1 cellular context compared by ENCODE assay signal in the genomic region with DNA sequence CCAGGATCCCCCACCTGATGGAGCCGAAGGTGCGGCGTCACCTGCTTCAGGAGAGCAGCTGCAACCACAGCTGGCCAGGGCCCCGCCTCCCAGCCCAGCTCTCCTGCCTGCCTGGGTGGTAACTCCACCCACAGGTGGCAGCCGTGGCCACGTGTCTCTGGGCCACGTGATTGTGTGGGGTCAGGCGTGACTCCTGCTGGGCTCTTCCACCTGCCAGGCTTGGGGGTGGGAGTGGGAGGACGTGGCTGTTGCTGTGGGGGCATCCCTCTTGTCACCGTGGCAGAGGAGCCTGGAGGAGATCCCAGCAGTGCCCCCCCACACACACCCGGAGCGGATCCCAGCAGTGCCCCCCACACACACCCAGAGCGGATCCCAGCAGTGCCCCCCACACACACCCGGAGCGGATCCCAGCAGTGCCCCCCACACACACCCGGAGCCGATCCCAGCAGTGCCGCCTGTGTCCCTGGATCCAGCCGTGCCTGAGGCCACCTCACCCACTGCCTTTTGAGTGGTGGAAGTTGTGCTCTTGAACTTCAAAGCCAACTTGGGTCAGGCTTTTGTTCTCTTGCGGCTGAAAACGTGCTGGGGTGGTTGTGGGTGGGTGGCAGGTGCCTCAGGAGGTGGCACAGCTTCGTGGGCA.
A peak's percentile ranks its signal among the peaks of the same experiment; 100 is the strongest.
TF ChIP-seq lines count a peak whose summit lies in the region.

No MANE protein-coding gene starts in this region.

TF ChIP-seq in H1, 55 proteins besides CTCF, POLR2A, EP300 and RAD21:
- TF ChIP-seq POU5F1 (IDR thresholded peaks at IDR 0.05; ENCODE audit: low read depth, low read length) (no peak), RFX5 (IDR thresholded peaks at IDR 0.05; ENCODE audit: borderline replicate concordance, low read depth, low read length) (no peak), CBX5 (IDR thresholded peaks at IDR 0.05; ENCODE audit: low read depth, low read length) (no peak), KDM4A (IDR thresholded peaks at IDR 0.05; ENCODE audit: low read depth, low read length, severe bottlenecking) (no peak), NANOG (IDR thresholded peaks at IDR 0.05; ENCODE audit: insufficient read depth, low read depth, low read length, poor library complexity, severe bottlenecking) (no peak), JUND (IDR thresholded peaks at IDR 0.05; ENCODE audit: low read length) (no peak), FOSL1 (IDR thresholded peaks at IDR 0.05; ENCODE audit: insufficient read depth, low read depth, low read length) (0 out of 2 replicates have a peak, but pooled peaks have one; percentile 29), RBBP5 (IDR thresholded peaks at IDR 0.05; ENCODE audit: borderline replicate concordance, low read depth, low read length) (no peak), EGR1 (IDR thresholded peaks at IDR 0.05; ENCODE audit: borderline replicate concordance, low read depth, low read length) (peak; percentile 85), CHD1 (IDR thresholded peaks at IDR 0.05; ENCODE audit: low read depth, low read length) (no peak), POLR2AphosphoS5 (IDR thresholded peaks at IDR 0.05; ENCODE audit: low read depth, low read length) (no peak), ZNF274 (IDR thresholded peaks at IDR 0.05; ENCODE audit: borderline replicate concordance, extremely low read depth, low read length) (no peak)
- TF ChIP-seq, protein P1, sequence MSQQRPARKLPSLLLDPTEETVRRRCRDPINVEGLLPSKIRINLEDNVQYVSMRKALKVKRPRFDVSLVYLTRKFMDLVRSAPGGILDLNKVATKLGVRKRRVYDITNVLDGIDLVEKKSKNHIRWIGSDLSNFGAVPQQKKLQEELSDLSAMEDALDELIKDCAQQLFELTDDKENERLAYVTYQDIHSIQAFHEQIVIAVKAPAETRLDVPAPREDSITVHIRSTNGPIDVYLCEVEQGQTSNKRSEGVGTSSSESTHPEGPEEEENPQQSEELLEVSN (IDR thresholded peaks at IDR 0.05) = no peak
- TF ChIP-seq, protein P2, sequence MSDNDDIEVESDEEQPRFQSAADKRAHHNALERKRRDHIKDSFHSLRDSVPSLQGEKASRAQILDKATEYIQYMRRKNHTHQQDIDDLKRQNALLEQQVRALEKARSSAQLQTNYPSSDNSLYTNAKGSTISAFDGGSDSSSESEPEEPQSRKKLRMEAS (IDR thresholded peaks at IDR 0.05) = no peak
- TF ChIP-seq, protein P3, sequence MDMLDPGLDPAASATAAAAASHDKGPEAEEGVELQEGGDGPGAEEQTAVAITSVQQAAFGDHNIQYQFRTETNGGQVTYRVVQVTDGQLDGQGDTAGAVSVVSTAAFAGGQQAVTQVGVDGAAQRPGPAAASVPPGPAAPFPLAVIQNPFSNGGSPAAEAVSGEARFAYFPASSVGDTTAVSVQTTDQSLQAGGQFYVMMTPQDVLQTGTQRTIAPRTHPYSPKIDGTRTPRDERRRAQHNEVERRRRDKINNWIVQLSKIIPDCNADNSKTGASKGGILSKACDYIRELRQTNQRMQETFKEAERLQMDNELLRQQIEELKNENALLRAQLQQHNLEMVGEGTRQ (IDR thresholded peaks at IDR 0.05; ENCODE audit: low read length) = no peak
